ENCODE assay signal across 8 cellular contexts in genomic region chr10:66180651-66181318, GRCh38.
DNase-seq lines count a peak whose midpoint lies in the region; ATAC-seq and TF ChIP-seq lines count a peak whose summit lies in the region.

No MANE protein-coding gene starts in this region.

- CTCF ChIA-PET in activated B cell treated with CpG ODN at 0.5 μM for 24 hours (lab: Charles Lee), result interaction anchor here (1.3 to 1.4 kb wide), 2 partner anchors 12 to 24 kb away, joined by 3 to 4 read pairs; no protein-coding TSS in a partner anchor

- DNase-seq in CMK (ENCODE audit: low read depth) (peak; percentile 12), NCI-H146 treated with DMSO at 0.1 percent for 48 hours (lab: John Stamatoyannopoulos, UW; ENCODE audit: unreplicated experiment) (peak; percentile 4), activated B cell treated with CpG ODN at 0.5 μM for 24 hours (no peak), glutamatergic neuron (no peak), pulmonary artery endothelial cell (ENCODE audit: low read depth, low spot score) (peak; percentile 10), cortex of kidney (lab: John Stamatoyannopoulos, UW) (no peak)

- H3K36me3 Mint-ChIP-seq in activated B cell treated with CpG ODN at 0.5 μM for 24 hours (ENCODE audit: low read depth) (no peaks in the 10 kb centered on the region), glutamatergic neuron (ENCODE audit: unreplicated experiment) (no peaks in the 10 kb centered on the region)

- intact Hi-C loops in activated B cell treated with CpG ODN at 0.5 μM for 24 hours (cut with micrococcal nuclease), result loop anchor here (2.0 kb wide), 1 partner anchor 750 kb away; no protein-coding TSS in a partner anchor

- no peak for TF ChIP-seq CTCF in activated B cell treated with CpG ODN at 0.5 μM for 24 hours (IDR thresholded peaks at IDR 0.05)
- TF ChIP-seq CTCF in glutamatergic neuron (IDR thresholded peaks at IDR 0.05; ENCODE audit: partially characterized antibody, unreplicated experiment), result peak; percentile 93

- POLR2A ChIA-PET in activated B cell treated with CpG ODN at 0.5 μM for 24 hours (lab: Charles Lee), result no interaction called here

- no peaks in the 10 kb centered on the region for H3K27me3 Mint-ChIP-seq in activated B cell treated with CpG ODN at 0.5 μM for 24 hours
- H3K27me3 Mint-ChIP-seq in glutamatergic neuron (ENCODE audit: unreplicated experiment), result no peaks in the 10 kb centered on the region

- no peak overlapping the region for H3K27ac Mint-ChIP-seq in activated B cell treated with CpG ODN at 0.5 μM for 24 hours
- no peak overlapping the region for H3K27ac Mint-ChIP-seq in glutamatergic neuron (ENCODE audit: unreplicated experiment)

- ATAC-seq in GM18520 (IDR thresholded peaks at IDR 0.05; ENCODE audit: unreplicated experiment), result peak; percentile 64
- ATAC-seq in HG02943 (IDR thresholded peaks at IDR 0.05; ENCODE audit: low read depth, unreplicated experiment), result peak; percentile 86
- peak; percentile 61 for ATAC-seq in activated B cell treated with CpG ODN at 0.5 μM for 24 hours (ENCODE audit: low read depth)

- no peaks in the 10 kb centered on the region for H3K9me3 Mint-ChIP-seq in activated B cell treated with CpG ODN at 0.5 μM for 24 hours
- peaks cover 1% of the 10 kb centered on the region for H3K9me3 Mint-ChIP-seq in glutamatergic neuron (ENCODE audit: unreplicated experiment)

- H3K4me3 Mint-ChIP-seq in activated B cell treated with CpG ODN at 0.5 μM for 24 hours (no peak overlapping the region), glutamatergic neuron (ENCODE audit: unreplicated experiment) (no peak overlapping the region)

- no peaks in the 10 kb centered on the region for H3K4me1 Mint-ChIP-seq in activated B cell treated with CpG ODN at 0.5 μM for 24 hours
- no peaks in the 10 kb centered on the region for H3K4me1 Mint-ChIP-seq in glutamatergic neuron (ENCODE audit: low read depth, unreplicated experiment)

Comparison
In these comparisons a context has a peak if more than half of its experiments do, and no peak if none do; other contexts are left out.
1. DNase-seq: peak in CMK (single experiment), NCI-H146 treated with DMSO at 0.1 percent for 48 hours (single experiment) and pulmonary artery endothelial cell (single experiment); none in activated B cell treated with CpG ODN at 0.5 μM for 24 hours (single experiment), glutamatergic neuron (single experiment) and cortex of kidney (single experiment).
2. Peak in every context shown above with its lines, with median percentiles within 50 percentile points of each other: ATAC-seq.